8 cellular contexts compared by ENCODE assay signal in genomic region chr11:65110354-65110861, GRCh38. TPM values are rescaled to one million over a fixed set of nuclear protein-coding genes. Genes with fewer than 3 reads are reported as not detected.
DNase-seq lines count a peak whose midpoint lies in the region; ATAC-seq and TF ChIP-seq lines count a peak whose summit lies in the region.

No MANE protein-coding gene starts in this region.

- H3K4me3 Mint-ChIP-seq in activated naive CD4-positive, alpha-beta T cell treated with anti-CD3 and anti-CD28 coated beads, Interleukin-2, amount 10 ng/mL, durations not matched to agents 7 days and 5 days: no peak overlapping the region

- no peak for TF ChIP-seq EP300 in gastroesophageal sphincter (IDR thresholded peaks at IDR 0.05)

- peaks cover 4% of the 10 kb centered on the region for H3K27me3 Mint-ChIP-seq in activated naive CD4-positive, alpha-beta T cell treated with anti-CD3 and anti-CD28 coated beads, Interleukin-2, amount 10 ng/mL, durations not matched to agents 7 days and 5 days

- H3K4me1 ChIP-seq in gastroesophageal sphincter: peaks cover 4 to 47% (median 20%) of the 10 kb centered on the region in 3 donors
- no peaks in the 10 kb centered on the region for H3K4me1 ChIP-seq in parathyroid adenoma
- H3K4me1 ChIP-seq in thyroid gland: peaks cover 24 to 29% of the 10 kb centered on the region in 2 donors

- TF ChIP-seq CTCF in GM13976 (IDR thresholded peaks at IDR 0.05; ENCODE audit: borderline replicate concordance, control extremely low read depth, extremely low read depth, insufficient read depth, missing control alignments) (peak; percentile 91), gastroesophageal sphincter (IDR thresholded peaks at IDR 0.05) (peak; percentile 98 to 100 (median 99)), parathyroid adenoma (IDR thresholded peaks at IDR 0.05) (peak; percentile 93), thyroid gland (IDR thresholded peaks at IDR 0.05) (peak; percentile 90 to 99 (median 96))

- TF ChIP-seq POLR2A in gastroesophageal sphincter (IDR thresholded peaks at IDR 0.05) (no peak), thyroid gland (IDR thresholded peaks at IDR 0.05) (no peak)

- peak overlapping the region; percentile 62 for H2AFZ ChIP-seq in parathyroid adenoma

- H3K4me2 ChIP-seq in parathyroid adenoma (ENCODE audit: low read length): no peak overlapping the region

- no peak overlapping the region for H3K9ac ChIP-seq in parathyroid adenoma

- H3K9me3 ChIP-seq in gastroesophageal sphincter (no peaks in the 10 kb centered on the region), parathyroid adenoma (ENCODE audit: control insufficient read depth, low read length) (no peaks in the 10 kb centered on the region), thyroid gland (no peaks in the 10 kb centered on the region)

- H3K36me3 Mint-ChIP-seq in activated naive CD4-positive, alpha-beta T cell treated with anti-CD3 and anti-CD28 coated beads, Interleukin-2, amount 10 ng/mL, durations not matched to agents 7 days and 5 days: peaks cover 29% of the 10 kb centered on the region

- H3K79me2 ChIP-seq in parathyroid adenoma: peaks cover 2% of the 10 kb centered on the region

- H3K27ac ChIP-seq in gastroesophageal sphincter (peak overlapping the region in 3 of 4 donors; percentile 75 to 84 (median 81)), parathyroid adenoma (peak overlapping the region; percentile 29), thyroid gland (no peak overlapping the region)

- DNase-seq in GM13976 (ENCODE audit: low spot score) (peak; percentile 92), NCI-H128 (lab: John Stamatoyannopoulos, UW; ENCODE audit: unreplicated experiment) (peak; percentile 80), thyroid gland (peak; percentile 83 to 88)
- peak; percentile 97 for DNase-seq in activated naive CD4-positive, alpha-beta T cell treated with anti-CD3 and anti-CD28 coated beads, Interleukin-2, amount 10 ng/mL, durations not matched to agents 7 days and 5 days

- no peaks in the 10 kb centered on the region for H3K9me3 Mint-ChIP-seq in activated naive CD4-positive, alpha-beta T cell treated with anti-CD3 and anti-CD28 coated beads, Interleukin-2, amount 10 ng/mL, durations not matched to agents 7 days and 5 days

- CTCF ChIA-PET in activated naive CD4-positive, alpha-beta T cell treated with anti-CD3 and anti-CD28 coated beads, Interleukin-2, amount 10 ng/mL, durations not matched to agents 7 days and 5 days (lab: Charles Lee): interaction anchor here (0.7 to 8.7 kb wide), 24 partner anchors 9 to 949 kb away, joined by 3 to 60 read pairs (median 4); partner anchors contain the start of genes CAPN1, CDCA5, FAU and MRPL49

- H3K27ac Mint-ChIP-seq in activated naive CD4-positive, alpha-beta T cell treated with anti-CD3 and anti-CD28 coated beads, Interleukin-2, amount 10 ng/mL, durations not matched to agents 7 days and 5 days: peak overlapping the region; percentile 82

- no peak overlapping the region for H3K4me3 ChIP-seq in gastroesophageal sphincter
- peak overlapping the region; percentile 5 for H3K4me3 ChIP-seq in parathyroid adenoma (ENCODE audit: low read depth, low read length)
- H3K4me3 ChIP-seq in thyroid gland (replicated peaks in 1 of 3): no peak overlapping the region

- peaks cover 0 to 52% of the 10 kb centered on the region in 2 donors for H3K36me3 ChIP-seq in gastroesophageal sphincter
- no peaks in the 10 kb centered on the region for H3K36me3 ChIP-seq in parathyroid adenoma (ENCODE audit: control insufficient read depth, insufficient read depth, low read length)
- H3K36me3 ChIP-seq in thyroid gland: peaks cover 14 to 26% of the 10 kb centered on the region in 2 donors

- peaks cover 41% of the 10 kb centered on the region for H3K4me1 Mint-ChIP-seq in activated naive CD4-positive, alpha-beta T cell treated with anti-CD3 and anti-CD28 coated beads, Interleukin-2, amount 10 ng/mL, durations not matched to agents 7 days and 5 days

- H3K27me3 ChIP-seq in gastroesophageal sphincter (no peaks in the 10 kb centered on the region), parathyroid adenoma (ENCODE audit: control insufficient read depth, insufficient read depth, low read length) (no peaks in the 10 kb centered on the region), thyroid gland (no peaks in the 10 kb centered on the region)

- 0 to 21% methylated on average over 3 to 6 of the region's 18 CpGs for WGBS in gastroesophageal sphincter (ENCODE audit: low coverage in 1 of 2), 2 donors
- WGBS in thyroid gland, 2 donors: 13 to 21% methylated on average over 9 to 18 of the region's 18 CpGs

- peak; percentile 60 for ATAC-seq in SK-N-SH treated with all-trans-retinoic acid at 6 μM for 48 hours
- peak; percentile 30 for ATAC-seq in gastroesophageal sphincter
- no peak for ATAC-seq in GM18858 (IDR thresholded peaks at IDR 0.05; ENCODE audit: unreplicated experiment)

- intact Hi-C loops in thyroid gland (cut with DNase I): loop anchor here (5.0 to 10.0 kb wide), 3 partner anchors 72 to 196 kb away; partner anchors contain the start of genes ARL2, ATG2A and CAPN1

- in situ Hi-C loops in GM13976 (cut with MboI; ENCODE audit: low sequenced_read_pairs, unreplicated experiment): no loop called here

TF ChIP-seq in SK-N-SH treated with all-trans-retinoic acid at 6 μM for 48 hours, 23 proteins besides CTCF, POLR2A, EP300 and RAD21:
- TF ChIP-seq ZNF565 (CRISPR knock-in tag; conservative IDR thresholded peaks at IDR 0.05; ENCODE audit: low read depth): no peak
- no peak for TF ChIP-seq ZFP30 (CRISPR knock-in tag; IDR thresholded peaks at IDR 0.05)
- TF ChIP-seq TCF4 (CRISPR knock-in tag; IDR thresholded peaks at IDR 0.05; ENCODE audit: borderline replicate concordance): no peak
- no peak for TF ChIP-seq ZNF70 (CRISPR knock-in tag; IDR thresholded peaks at IDR 0.05)
- TF ChIP-seq ESRRG (CRISPR knock-in tag; IDR thresholded peaks at IDR 0.05): no peak
- no peak for TF ChIP-seq ARNTL (CRISPR knock-in tag; IDR thresholded peaks at IDR 0.05; ENCODE audit: borderline replicate concordance, low read depth)
- no peak for TF ChIP-seq ISL1 (CRISPR knock-in tag; IDR thresholded peaks at IDR 0.05)
- no peak for TF ChIP-seq ZC3H10 (CRISPR knock-in tag; IDR thresholded peaks at IDR 0.05)
- no peak for TF ChIP-seq RARB (CRISPR knock-in tag; IDR thresholded peaks at IDR 0.05)
- no peak for TF ChIP-seq OSR1 (CRISPR knock-in tag; IDR thresholded peaks at IDR 0.05)
- TF ChIP-seq TSHZ2 (CRISPR knock-in tag; IDR thresholded peaks at IDR 0.05): no peak

RNA-seq across cellular contexts. Expression of gene TM7SF2, which starts 1.3 kb away (rescaled TPM):
- total RNA-seq in gastroesophageal sphincter (10 to 100 TPM in 3 of 4 donors, 1 to 10 TPM in 1; 7.1 to 25.2 (median 18.3) TPM), thyroid gland (10 to 100 TPM; 20.0 to 99.4 (median 53.5) TPM)

RNA-seq across cellular contexts. Expression of gene ZNHIT2, which starts 7.1 kb away (rescaled TPM):
- total RNA-seq in gastroesophageal sphincter (10 to 100 TPM; 13.6 to 19.1 (median 15.4) TPM), thyroid gland (10 to 100 TPM; 17.3 to 38.5 (median 25.9) TPM)

RNA-seq across cellular contexts. Expression of gene FAU, which starts 11.5 kb away (rescaled TPM):
- total RNA-seq in gastroesophageal sphincter (100 to 1,000 TPM; 464 to 971 (median 566) TPM), thyroid gland (1,000 to 10,000 TPM in 1 of 4 donors, 100 to 1,000 TPM in 3; 524 to 2,189 (median 600) TPM)

RNA-seq across cellular contexts. Expression of gene MRPL49, which starts 11.7 kb away (rescaled TPM):
- 100 to 1,000 TPM in 1 of 4 donors, 10 to 100 TPM in 3; 83.9 to 114 (median 94.1) TPM for total RNA-seq in gastroesophageal sphincter
- 100 to 1,000 TPM in 2 of 4 donors, 10 to 100 TPM in 2; 70.9 to 112 (median 91.6) TPM for total RNA-seq in thyroid gland

RNA-seq across cellular contexts. Expression of gene VPS51, which starts 14.4 kb away (rescaled TPM):
- total RNA-seq in gastroesophageal sphincter (100 to 1,000 TPM; 374 to 526 (median 407) TPM), thyroid gland (100 to 1,000 TPM; 222 to 608 (median 469) TPM)

Comparison
In these comparisons a context has a peak if more than half of its experiments do, and no peak if none do; other contexts are left out.
1. H3K27ac ChIP-seq: peak in gastroesophageal sphincter (3 of 4) and parathyroid adenoma (single experiment); none in thyroid gland (0 of 3).
2. Peak in every context shown above with its lines, with median percentiles within 50 percentile points of each other: DNase-seq and CTCF ChIP-seq.